25 cellular contexts compared by ENCODE assay signal in genomic region chr5:1069720-1070088, GRCh38. TPM values are rescaled to one million over a fixed set of nuclear protein-coding genes. Genes with fewer than 3 reads are reported as not detected.
DNase-seq lines count a peak whose midpoint lies in the region; ATAC-seq, FAIRE-seq and TF ChIP-seq lines count a peak whose summit lies in the region.
"Had no signal": no experiment of that assay in that cellular context is flagged by ENCODE, and none has a peak within 500 bp of the region (broad histone marks: within the 10 kb centered on the region; RNA-seq: fewer than 3 reads in every experiment).

No MANE protein-coding gene starts in this region.

- ATAC-seq in right cardiac atrium (no peak), Panc1 (peak; percentile 56), left lobe of liver (peak; percentile 4), HG03097 (IDR thresholded peaks at IDR 0.05; ENCODE audit: low FRiP score, unreplicated experiment) (no peak)

- CTCF ChIA-PET in Panc1 (lab: Charles Lee), result no interaction called here
- CTCF ChIA-PET in Caco-2 (lab: Charles Lee), result no interaction called here

- H3K4me3 ChIP-seq in right cardiac atrium (ENCODE audit: low read length) (no peak overlapping the region), right atrium auricular region (no peak overlapping the region), Panc1 (ENCODE audit: low read depth in 2 of 2, low read length in 2 of 2) (no peak overlapping the region), osteoblast (ENCODE audit: insufficient read depth, low read length) (no peak overlapping the region), Caco-2 (ENCODE audit: low read depth, low read length) (no peak overlapping the region)
- H3K4me3 ChIP-seq: BLaER1 had no signal

- peaks cover 18% of the 10 kb centered on the region for H3K36me3 Mint-ChIP-seq in Caco-2 (ENCODE audit: insufficient read depth, unreplicated experiment)

- peaks cover 25% of the 10 kb centered on the region for H3K36me3 ChIP-seq in right atrium auricular region
- H3K36me3 ChIP-seq in Panc1 (ENCODE audit: control insufficient read depth, insufficient read depth, low read length), result peaks cover 4% of the 10 kb centered on the region
- no peaks in the 10 kb centered on the region for H3K36me3 ChIP-seq in osteoblast (ENCODE audit: insufficient read depth, low read length)
- H3K36me3 ChIP-seq in Caco-2 (ENCODE audit: control insufficient read depth, insufficient read depth, low read length), result peaks cover 1% of the 10 kb centered on the region
- H3K36me3 ChIP-seq: BE2C had no signal

- no peaks in the 10 kb centered on the region for H3K79me2 ChIP-seq in osteoblast (ENCODE audit: insufficient read depth, low read length)

- FAIRE-seq in frontal cortex (lab: Jason Lieb, UNC), result no peak
- FAIRE-seq: A204.1, D721Med, G401.6, GM12891, GM19239 had no signal

- H3K27me3 ChIP-seq in right cardiac atrium (ENCODE audit: control insufficient read depth, insufficient read depth), result no peaks in the 10 kb centered on the region
- no peaks in the 10 kb centered on the region for H3K27me3 ChIP-seq in right atrium auricular region
- no peaks in the 10 kb centered on the region for H3K27me3 ChIP-seq in Panc1 (ENCODE audit: control insufficient read depth, insufficient read depth, low read length)
- no peaks in the 10 kb centered on the region for H3K27me3 ChIP-seq in osteoblast (ENCODE audit: insufficient read depth, low read length)
- H3K27me3 ChIP-seq in Caco-2 (replicated peaks; ENCODE audit: control insufficient read depth, insufficient read depth, low read length), result no peaks in the 10 kb centered on the region
- H3K27me3 ChIP-seq: BE2C, BLaER1 had no signal

- H3K27ac ChIP-seq in right cardiac atrium (ENCODE audit: low read length) (no peak overlapping the region), right atrium auricular region (no peak overlapping the region), Panc1 (ENCODE audit: low read length) (no peak overlapping the region), osteoblast (ENCODE audit: low read depth, low read length) (no peak overlapping the region)
- H3K27ac ChIP-seq: BLaER1 had no signal

- H3K9me3 ChIP-seq in right cardiac atrium (ENCODE audit: control insufficient read depth, low read length) (no peaks in the 10 kb centered on the region), right atrium auricular region (no peaks in the 10 kb centered on the region), Panc1 (ENCODE audit: control insufficient read depth, insufficient read depth, low read depth, low read length) (no peaks in the 10 kb centered on the region), osteoblast (ENCODE audit: low read depth, low read length) (no peaks in the 10 kb centered on the region), Caco-2 (no peaks in the 10 kb centered on the region)
- H3K9me3 ChIP-seq: BE2C, BLaER1 had no signal

- no TSS peak for BruUV-seq in Panc1 (replicated peaks; lab: Mats Ljungman, UMichigan)
- BruUV-seq in Caco-2 (replicated peaks; lab: Mats Ljungman, UMichigan), result no TSS peak

- H3K4me1 ChIP-seq in right cardiac atrium (ENCODE audit: control insufficient read depth, insufficient read depth, low read length), result no peaks in the 10 kb centered on the region
- no peaks in the 10 kb centered on the region for H3K4me1 ChIP-seq in right atrium auricular region
- no peaks in the 10 kb centered on the region for H3K4me1 ChIP-seq in Panc1 (ENCODE audit: control insufficient read depth, insufficient read depth, low read length)
- H3K4me1 ChIP-seq in osteoblast (ENCODE audit: insufficient read depth, low read length), result no peaks in the 10 kb centered on the region
- no peaks in the 10 kb centered on the region for H3K4me1 ChIP-seq in Caco-2
- H3K4me1 ChIP-seq: BE2C had no signal

- H3K4me2 ChIP-seq in osteoblast (ENCODE audit: insufficient read depth, low read length), result no peak overlapping the region
- H3K4me2 ChIP-seq: BLaER1 had no signal

- in situ Hi-C loops in Panc1 (cut with HindIII; ENCODE audit: low pct_unique_long_range_greater_than_20kb, low sequenced_read_pairs), result no loop called here

- no peak overlapping the region for H3K27ac Mint-ChIP-seq in Caco-2 (ENCODE audit: unreplicated experiment)
- H3K27ac Mint-ChIP-seq: CD14-positive monocyte; CD4-positive, alpha-beta memory T cell; CD4-positive, CD25-positive, alpha-beta regulatory T cell; CD8-positive, alpha-beta memory T cell had no signal

- no peaks in the 10 kb centered on the region for H3K4me1 Mint-ChIP-seq in Caco-2 (ENCODE audit: low read depth, unreplicated experiment)
- H3K4me1 Mint-ChIP-seq: CD14-positive monocyte; CD4-positive, CD25-positive, alpha-beta regulatory T cell; CD8-positive, alpha-beta memory T cell had no signal

- H2AFZ ChIP-seq in osteoblast (ENCODE audit: low read length), result no peak overlapping the region

- H4K20me1 ChIP-seq in osteoblast (ENCODE audit: insufficient read depth, low read length), result no peaks in the 10 kb centered on the region

- WGBS in right cardiac atrium, result 93% methylated on average over 14 of the region's 15 CpGs

- DNase-seq in right cardiac atrium, result peak in 2 of 3 donors; percentile 36 to 40
- no peak for DNase-seq in right atrium auricular region (ENCODE audit: low spot score)
- DNase-seq in Panc1 (ENCODE audit: low read depth, low spot score), result no peak
- DNase-seq in left lobe of liver (ENCODE audit: low spot score), result no peak
- DNase-seq in osteoblast (ENCODE audit: insufficient read length, low spot score, missing footprints), result peak; percentile 52
- no peak for DNase-seq in frontal cortex (ENCODE audit: low spot score in 2 of 2)
- no peak for DNase-seq in Caco-2
- DNase-seq: ACHN; BE2C; C1 segment of cervical spinal cord; Calu3; CD4-positive, alpha-beta memory T cell; CD4-positive, CD25-positive, alpha-beta regulatory T cell; CD8-positive, alpha-beta memory T cell; COR-L47; DMS79 treated with DMSO at 0.1 percent for 48 hours; GF-D8 had no signal

- H3K4me3 Mint-ChIP-seq in Caco-2 (ENCODE audit: unreplicated experiment), result no peak overlapping the region
- H3K4me3 Mint-ChIP-seq: CD14-positive monocyte; CD4-positive, alpha-beta memory T cell; CD4-positive, CD25-positive, alpha-beta regulatory T cell; CD8-positive, alpha-beta memory T cell had no signal

- no peak for TF ChIP-seq CTCF in right atrium auricular region (IDR thresholded peaks at IDR 0.05)
- TF ChIP-seq CTCF in Panc1 (IDR thresholded peaks at IDR 0.05), result no peak
- TF ChIP-seq CTCF in osteoblast (IDR thresholded peaks at IDR 0.05; ENCODE audit: extremely low read depth, low read depth, low read length), result no peak
- TF ChIP-seq CTCF in Caco-2 (IDR thresholded peaks at IDR 0.05; ENCODE audit: insufficient read depth in 1 of 2, low read depth in 1 of 2, low read length in 1 of 2, severe bottlenecking in 1 of 2, unreplicated experiment in 1 of 2), result no peak

- intact Hi-C loops in right cardiac atrium (cut with DNase I), result no loop called here
- intact Hi-C loops in Panc1 (cut with micrococcal nuclease; ENCODE audit: unreplicated experiment), result no loop called here
- intact Hi-C loops in Caco-2 (cut with micrococcal nuclease; ENCODE audit: unreplicated experiment), result no loop called here

- POLR2A ChIA-PET in Panc1 (lab: Charles Lee), result no interaction called here
- POLR2A ChIA-PET in Caco-2 (lab: Charles Lee), result no interaction called here

- H3K27me3 Mint-ChIP-seq in Caco-2 (ENCODE audit: insufficient read depth, unreplicated experiment), result no peaks in the 10 kb centered on the region
- H3K27me3 Mint-ChIP-seq: CD4-positive, alpha-beta memory T cell; CD4-positive, CD25-positive, alpha-beta regulatory T cell; CD8-positive, alpha-beta memory T cell had no signal

- no peaks in the 10 kb centered on the region for H3K9me3 Mint-ChIP-seq in Caco-2 (ENCODE audit: unreplicated experiment)
- H3K9me3 Mint-ChIP-seq: CD14-positive monocyte; CD4-positive, alpha-beta memory T cell; CD8-positive, alpha-beta memory T cell had no signal

RNA-seq across cellular contexts. Expression of gene SLC12A7, which starts 42.2 kb away (rescaled TPM):
- total RNA-seq in right cardiac atrium (10 to 100 TPM; 57.2 to 80.5 (median 65.6) TPM), right atrium auricular region (10 to 100 TPM; 28.5 to 42.3 TPM), Panc1 (2021; ENCODE audit: unreplicated experiment) (297 TPM), left lobe of liver (56.5 TPM), osteoblast (6.9 and 8.0 TPM in 2 replicates), frontal cortex (5.7 TPM), Caco-2 (2022) (41.7 and 42.0 TPM in 2 replicates)
- 28.5 TPM for polyA plus RNA-seq in right cardiac atrium
- polyA plus RNA-seq in Panc1 (2012; ENCODE audit: insufficient read length), result 468 TPM

Comparison
In these comparisons a context has a peak if more than half of its experiments do, and no peak if none do; other contexts are left out.
1. DNase-seq: peak in right cardiac atrium (2 of 3) and osteoblast (single experiment); none in right atrium auricular region (single experiment), Panc1 (single experiment), left lobe of liver (single experiment), frontal cortex (0 of 2) and Caco-2 (0 of 2).
2. ATAC-seq: peak in Panc1 (single experiment) and left lobe of liver (single experiment); none in right cardiac atrium (0 of 2) and HG03097 (single experiment).